In genomic region chr18:48475635-48476549, GRCh38 we compare ENCODE assay signal across 8 cellular contexts.
DNase-seq lines count a peak whose midpoint lies in the region; ATAC-seq, FAIRE-seq and TF ChIP-seq lines count a peak whose summit lies in the region.

No MANE protein-coding gene starts in this region.

- no peaks in the 10 kb centered on the region for H3K36me3 ChIP-seq in kidney (ENCODE audit: control insufficient read depth in 1 of 2, insufficient read depth in 2 of 2, low read length in 2 of 2)

- peak; percentile 71 for ATAC-seq in stimulated activated naive CD8-positive, alpha-beta T cell treated with anti-CD3 and anti-CD28 coated beads, Interleukin-15, amount 100 ng/mL, for 72 hours
- no peak for ATAC-seq in GM19328 (IDR thresholded peaks at IDR 0.05; ENCODE audit: unreplicated experiment)

- no peak overlapping the region for H3K27ac ChIP-seq in kidney (ENCODE audit: low read depth in 2 of 2, low read length in 2 of 2)

- intact Hi-C loops in kidney (cut with DNase I): loop anchor here (5.0 kb wide), 1 partner anchor 186 kb away; no protein-coding TSS in a partner anchor

- H3K4me3 Mint-ChIP-seq in stimulated activated naive CD8-positive, alpha-beta T cell treated with anti-CD3 and anti-CD28 coated beads, Interleukin-15, amount 100 ng/mL, for 72 hours: no peak overlapping the region

- H3K4me3 ChIP-seq in kidney (ENCODE audit: low read length in 2 of 2): no peak overlapping the region

- no peak overlapping the region for H3K9ac ChIP-seq in kidney (ENCODE audit: low read length in 2 of 2)

- H3K27ac Mint-ChIP-seq in stimulated activated naive CD8-positive, alpha-beta T cell treated with anti-CD3 and anti-CD28 coated beads, Interleukin-15, amount 100 ng/mL, for 72 hours: no peak overlapping the region

- peaks cover 0 to 2% of the 10 kb centered on the region in 2 donors for H3K4me1 ChIP-seq in kidney (ENCODE audit: control insufficient read depth in 1 of 2, insufficient read depth in 1 of 2, low read depth in 1 of 2, low read length in 2 of 2)

- peaks cover 36% of the 10 kb centered on the region for H3K27me3 Mint-ChIP-seq in stimulated activated naive CD8-positive, alpha-beta T cell treated with anti-CD3 and anti-CD28 coated beads, Interleukin-15, amount 100 ng/mL, for 72 hours

- H3K9me3 ChIP-seq in kidney (ENCODE audit: control insufficient read depth in 1 of 2, low read length in 2 of 2): no peaks in the 10 kb centered on the region

- TF ChIP-seq CTCF in kidney (IDR thresholded peaks at IDR 0.05; ENCODE audit: borderline replicate concordance, extremely low read depth, insufficient read depth): peak; percentile 91

- peaks cover 0 to 9% of the 10 kb centered on the region in 2 donors for H3K9me3 Mint-ChIP-seq in stimulated activated naive CD8-positive, alpha-beta T cell treated with anti-CD3 and anti-CD28 coated beads, Interleukin-15, amount 100 ng/mL, for 72 hours

- peak; percentile 56 for FAIRE-seq in kidney (lab: Jason Lieb, UNC)

- no peaks in the 10 kb centered on the region for H3K4me1 Mint-ChIP-seq in stimulated activated naive CD8-positive, alpha-beta T cell treated with anti-CD3 and anti-CD28 coated beads, Interleukin-15, amount 100 ng/mL, for 72 hours

- DNase-seq in CD1c-positive myeloid dendritic cell (ENCODE audit: extremely low spot score) (peak; percentile 69), GM19238 (ENCODE audit: insufficient read length, low spot score) (peak; percentile 51), NCI-H1048 (lab: John Stamatoyannopoulos, UW) (peak; percentile 45), SHP77 treated with DMSO at 0.1 percent for 48 hours (lab: John Stamatoyannopoulos, UW) (peak; percentile 13), kidney (no peak)
- peak; percentile 29 for DNase-seq in central memory CD4-positive, alpha-beta T cell
- DNase-seq in stimulated activated naive CD8-positive, alpha-beta T cell treated with anti-CD3 and anti-CD28 coated beads, Interleukin-15, amount 100 ng/mL, for 72 hours: peak; percentile 25 to 27
